9 cellular contexts compared by ENCODE assay signal in genomic region chr3:184636774-184637316, GRCh38.
A peak's percentile ranks its signal among the peaks of the same experiment; 100 is the strongest.
DNase-seq lines count a peak whose midpoint lies in the region; ATAC-seq and TF ChIP-seq lines count a peak whose summit lies in the region.
"Had no signal": no experiment of that assay in that cellular context is flagged by ENCODE, and none has a peak within 500 bp of the region (broad histone marks: within the 10 kb centered on the region; RNA-seq: fewer than 3 reads in every experiment).

No MANE protein-coding gene starts in this region.

- TF ChIP-seq CTCF in type B pancreatic cell (conservative IDR thresholded peaks at IDR 0.05) = no peak

- H3K27ac Mint-ChIP-seq in type B pancreatic cell = no peak overlapping the region

- peaks cover 40% of the 10 kb centered on the region for H3K4me1 Mint-ChIP-seq in type B pancreatic cell (ENCODE audit: unreplicated experiment)

- H3K9me3 Mint-ChIP-seq in type B pancreatic cell = no peaks in the 10 kb centered on the region

- H3K4me3 Mint-ChIP-seq in type B pancreatic cell = peak overlapping the region; percentile 24

- peaks cover 3% of the 10 kb centered on the region for H3K27me3 Mint-ChIP-seq in type B pancreatic cell

- DNase-seq in activated naive CD4-positive, alpha-beta T cell treated with Interleukin-2 at 50 U/mL for 16 hours = peak; percentile 40
- no peak for DNase-seq in activated naive CD4-positive, alpha-beta T cell (lab: John Stamatoyannopoulos, UW)
- DNase-seq in activated CD8-positive, alpha-beta memory T cell treated with anti-CD3 and anti-CD28 coated beads for 48 hours (ENCODE audit: low read depth in 2 of 3, low spot score in 2 of 3) = peak; percentile 10 to 14 (median 12)
- DNase-seq in glomerular visceral epithelial cell (ENCODE audit: extremely low spot score) = peak; percentile 20
- no peak for DNase-seq in type B pancreatic cell (ENCODE audit: extremely low spot score, unreplicated experiment)
- DNase-seq in NCI-H1105 treated with DMSO at 0.1 percent for 48 hours (lab: John Stamatoyannopoulos, UW) = no peak
- no peak for DNase-seq in left ventricle myocardium superior
- DNase-seq: DND-41 had no signal

- H3K36me3 Mint-ChIP-seq in type B pancreatic cell = no peaks in the 10 kb centered on the region

- intact Hi-C loops in left ventricle myocardium superior (cut with micrococcal nuclease) = no loop called here

- ATAC-seq in GM21717 (IDR thresholded peaks at IDR 0.05; ENCODE audit: unreplicated experiment) (no peak), left ventricle myocardium superior (no peak)

Comparison
In these comparisons a context has a peak if more than half of its experiments do, and no peak if none do; other contexts are left out.
1. DNase-seq: peak in activated naive CD4-positive, alpha-beta T cell treated with Interleukin-2 at 50 U/mL for 16 hours (single experiment), activated CD8-positive, alpha-beta memory T cell treated with anti-CD3 and anti-CD28 coated beads for 48 hours (3 of 3) and glomerular visceral epithelial cell (single experiment); none in activated naive CD4-positive, alpha-beta T cell (0 of 4), type B pancreatic cell (single experiment), NCI-H1105 treated with DMSO at 0.1 percent for 48 hours (single experiment) and left ventricle myocardium superior (single experiment).